In the genomic region with DNA sequence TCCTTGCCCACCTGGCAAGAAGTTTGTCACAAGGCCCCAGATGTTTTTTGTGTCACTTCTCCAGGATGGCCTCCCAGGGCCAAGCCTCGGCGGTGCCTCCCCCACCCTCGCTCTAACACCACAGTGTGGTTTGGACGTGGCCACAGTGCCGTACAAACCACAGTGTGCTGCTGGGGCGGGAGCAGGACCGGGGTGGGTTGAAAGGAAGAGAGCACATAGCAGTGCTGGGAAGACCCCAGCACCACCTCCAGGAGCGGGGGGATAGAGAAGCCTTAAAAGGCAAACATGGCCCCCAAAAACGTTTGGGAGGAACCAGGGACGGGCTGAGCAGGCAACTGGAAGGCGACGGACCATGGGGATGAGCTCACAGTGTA, we compare ENCODE assay signal across 11 cellular contexts. TPM values are rescaled to one million over a fixed set of nuclear protein-coding genes. Genes with fewer than 3 reads are reported as not detected.
DNase-seq lines count a peak whose midpoint lies in the region; ATAC-seq and TF ChIP-seq lines count a peak whose summit lies in the region.
"Had no signal": no experiment of that assay in that cellular context is flagged by ENCODE, and none has a peak within 500 bp of the region (broad histone marks: within the 10 kb centered on the region; RNA-seq: fewer than 3 reads in every experiment).

No MANE protein-coding gene starts in this region.

- TF ChIP-seq CTCF in ascending aorta (IDR thresholded peaks at IDR 0.05) (no peak), thyroid gland (IDR thresholded peaks at IDR 0.05) (no peak)

- no peak overlapping the region for H3K27ac Mint-ChIP-seq in activated T-cell treated with anti-CD3 and anti-CD28 coated beads, Interleukin-2, amount 50 U/mL, for 72 hours
- H3K27ac Mint-ChIP-seq in naive thymus-derived CD4-positive, alpha-beta T cell, result peak overlapping the region in 6 of 9 donors; percentile 20 to 100 (median 52)

- peaks cover 7% of the 10 kb centered on the region for H3K27me3 ChIP-seq in ascending aorta
- no peaks in the 10 kb centered on the region for H3K27me3 ChIP-seq in naive thymus-derived CD4-positive, alpha-beta T cell (ENCODE audit: control insufficient read depth in 2 of 2, insufficient read depth in 2 of 2, low read length in 2 of 2)
- H3K27me3 ChIP-seq in thyroid gland, result no peaks in the 10 kb centered on the region
- H3K27me3 ChIP-seq in aorta (ENCODE audit: control insufficient read depth in 1 of 2, insufficient read depth in 2 of 2, low read length in 1 of 2), result no peaks in the 10 kb centered on the region

- peak overlapping the region; percentile 92 for H3K4me3 Mint-ChIP-seq in activated T-cell treated with anti-CD3 and anti-CD28 coated beads, Interleukin-2, amount 50 U/mL, for 72 hours
- no peak overlapping the region for H3K4me3 Mint-ChIP-seq in activated T-cell treated with anti-CD3 and anti-CD28 coated beads, Interleukin-2, amount 50 U/mL, for 4 hours
- peak overlapping the region in 2 of 10 donors; percentile 62 to 92 for H3K4me3 Mint-ChIP-seq in naive thymus-derived CD4-positive, alpha-beta T cell

- H3K4me3 ChIP-seq in ascending aorta (peak overlapping the region; percentile 55 to 72), thyroid gland (replicated peaks in 1 of 3) (no peak overlapping the region), aorta (ENCODE audit: low read length in 2 of 2) (no peak overlapping the region)
- H3K4me3 ChIP-seq in naive thymus-derived CD4-positive, alpha-beta T cell (ENCODE audit: low read length), result no peak overlapping the region
- H3K4me3 ChIP-seq: mucosa of descending colon had no signal

- POLR2A ChIA-PET in naive thymus-derived CD4-positive, alpha-beta T cell (lab: Charles Lee), result interaction anchor here (1.2 kb wide), 1 partner anchor 9 kb away, joined by 3 read pairs; no protein-coding TSS in a partner anchor

- H3K36me3 ChIP-seq in ascending aorta (peaks cover 6 to 8% of the 10 kb centered on the region in 2 donors), thyroid gland (no peaks in the 10 kb centered on the region), aorta (ENCODE audit: control insufficient read depth in 1 of 2, insufficient read depth in 2 of 2, low read length in 1 of 2) (no peaks in the 10 kb centered on the region)
- peaks cover 0 to 13% (median 0%) of the 10 kb centered on the region in 3 experiments for H3K36me3 ChIP-seq in naive thymus-derived CD4-positive, alpha-beta T cell (ENCODE audit: control insufficient read depth in 2 of 3, insufficient read depth in 3 of 3, low read length in 3 of 3)

- peak overlapping the region; percentile 98 to 99 for H3K27ac ChIP-seq in ascending aorta
- H3K27ac ChIP-seq in naive thymus-derived CD4-positive, alpha-beta T cell (ENCODE audit: low read depth, low read length), result no peak overlapping the region
- H3K27ac ChIP-seq in thyroid gland, result peak overlapping the region in 2 of 3 donors; percentile 84 to 85
- peak overlapping the region in 1 of 2 donors; percentile 85 for H3K27ac ChIP-seq in aorta (ENCODE audit: low read depth in 1 of 2, low read length in 2 of 2)

- H3K9me3 Mint-ChIP-seq in activated T-cell treated with anti-CD3 and anti-CD28 coated beads, Interleukin-2, amount 50 U/mL, for 72 hours, result no peaks in the 10 kb centered on the region
- no peaks in the 10 kb centered on the region for H3K9me3 Mint-ChIP-seq in activated T-cell treated with anti-CD3 and anti-CD28 coated beads, Interleukin-2, amount 50 U/mL, for 4 hours
- H3K9me3 Mint-ChIP-seq in naive thymus-derived CD4-positive, alpha-beta T cell, result peaks cover 0 to 1% (median 0%) of the 10 kb centered on the region in 11 donors

- WGBS in thyroid gland, 2 donors, result 70 to 73% methylated on average over 12 of the region's 12 CpGs
- 73 to 75% methylated on average over 12 of the region's 12 CpGs for WGBS in aorta, 2 donors

- TF ChIP-seq POLR2A in thyroid gland (IDR thresholded peaks at IDR 0.05), result no peak

- CTCF ChIA-PET in naive thymus-derived CD4-positive, alpha-beta T cell (lab: Charles Lee), result no interaction called here

- peaks cover 14 to 15% of the 10 kb centered on the region in 2 donors for H3K36me3 Mint-ChIP-seq in activated T-cell treated with anti-CD3 and anti-CD28 coated beads, Interleukin-2, amount 50 U/mL, for 72 hours (ENCODE audit: insufficient read depth in 2 of 2)
- H3K36me3 Mint-ChIP-seq in activated T-cell treated with anti-CD3 and anti-CD28 coated beads, Interleukin-2, amount 50 U/mL, for 4 hours (ENCODE audit: insufficient read depth), result peaks cover 13% of the 10 kb centered on the region
- peaks cover 0 to 25% (median 4%) of the 10 kb centered on the region in 5 donors for H3K36me3 Mint-ChIP-seq in naive thymus-derived CD4-positive, alpha-beta T cell

- no peak for ATAC-seq in activated T-cell treated with anti-CD3 and anti-CD28 coated beads, Interleukin-2, amount 50 U/mL, for 72 hours (replicated peaks in 1 of 2)
- no peak for ATAC-seq in activated T-cell treated with anti-CD3 and anti-CD28 coated beads, Interleukin-2, amount 50 U/mL, for 4 hours
- no peak for ATAC-seq in naive thymus-derived CD4-positive, alpha-beta T cell
- no peak for ATAC-seq in aorta (ENCODE audit: low FRiP score)
- ATAC-seq in HG02981 (IDR thresholded peaks at IDR 0.05; ENCODE audit: unreplicated experiment), result no peak
- ATAC-seq: mucosa of descending colon had no signal

- DNase-seq in activated T-cell treated with anti-CD3 and anti-CD28 coated beads, Interleukin-2, amount 50 U/mL, for 72 hours, result peak; percentile 53 to 55
- DNase-seq in activated T-cell treated with anti-CD3 and anti-CD28 coated beads, Interleukin-2, amount 50 U/mL, for 4 hours, result no peak
- DNase-seq in ascending aorta (ENCODE audit: low spot score in 2 of 2) (peak in 1 of 2 donors; percentile 63), thyroid gland (no peak), GF-D8 (lab: John Stamatoyannopoulos, UW) (no peak), aorta (no peak)
- peak in 1 of 9 donors; percentile 60 for DNase-seq in naive thymus-derived CD4-positive, alpha-beta T cell
- DNase-seq: NCI-H1694 had no signal

- no peaks in the 10 kb centered on the region for H3K27me3 Mint-ChIP-seq in activated T-cell treated with anti-CD3 and anti-CD28 coated beads, Interleukin-2, amount 50 U/mL, for 72 hours (ENCODE audit: low read depth)
- no peaks in the 10 kb centered on the region for H3K27me3 Mint-ChIP-seq in activated T-cell treated with anti-CD3 and anti-CD28 coated beads, Interleukin-2, amount 50 U/mL, for 4 hours (ENCODE audit: low read depth)
- no peaks in the 10 kb centered on the region for H3K27me3 Mint-ChIP-seq in naive thymus-derived CD4-positive, alpha-beta T cell

- H3K4me1 ChIP-seq in ascending aorta, result peaks cover 27 to 43% of the 10 kb centered on the region in 2 donors
- peaks cover 32 to 49% of the 10 kb centered on the region in 2 donors for H3K4me1 ChIP-seq in naive thymus-derived CD4-positive, alpha-beta T cell (ENCODE audit: control insufficient read depth in 2 of 2, insufficient read depth in 2 of 2, low read length in 2 of 2)
- H3K4me1 ChIP-seq in thyroid gland, result peaks cover 25 to 64% of the 10 kb centered on the region in 2 donors
- peaks cover 0 to 3% of the 10 kb centered on the region in 2 donors for H3K4me1 ChIP-seq in aorta (ENCODE audit: control insufficient read depth in 1 of 2, insufficient read depth in 2 of 2, low read length in 2 of 2)

- H3K9me3 ChIP-seq in ascending aorta (no peaks in the 10 kb centered on the region), thyroid gland (no peaks in the 10 kb centered on the region), aorta (ENCODE audit: control insufficient read depth, low read length) (no peaks in the 10 kb centered on the region)
- H3K9me3 ChIP-seq in naive thymus-derived CD4-positive, alpha-beta T cell (ENCODE audit: control insufficient read depth in 2 of 3, low read length in 3 of 3), result no peaks in the 10 kb centered on the region
- H3K9me3 ChIP-seq: mucosa of descending colon had no signal

- H3K4me1 Mint-ChIP-seq in activated T-cell treated with anti-CD3 and anti-CD28 coated beads, Interleukin-2, amount 50 U/mL, for 72 hours (ENCODE audit: low read depth), result peaks cover 62% of the 10 kb centered on the region
- H3K4me1 Mint-ChIP-seq in activated T-cell treated with anti-CD3 and anti-CD28 coated beads, Interleukin-2, amount 50 U/mL, for 4 hours (ENCODE audit: low read depth), result peaks cover 46% of the 10 kb centered on the region
- H3K4me1 Mint-ChIP-seq in naive thymus-derived CD4-positive, alpha-beta T cell, result peaks cover 21 to 75% (median 49%) of the 10 kb centered on the region in 7 donors

- intact Hi-C loops in ascending aorta (cut with DNase I) (loop anchor here (10.0 kb wide), 5 partner anchors 263 to 1823 kb away; partner anchors contain the start of genes NUP88, PIMREG, XAF1 and ZNF594), thyroid gland (cut with DNase I) (no loop called here), aorta (cut with DNase I) (no loop called here)
- intact Hi-C loops in naive thymus-derived CD4-positive, alpha-beta T cell (cut with micrococcal nuclease), result loop anchor here in 1 of 2 donors (10.0 kb wide), 4 partner anchors 263 to 1367 kb away; partner anchors contain the start of genes FGF11, RPL26, TMEM102 and XAF1

RNA-seq across cellular contexts. Expression of gene BCL6B, which starts 5.0 kb away (rescaled TPM):
- 1 to 10 TPM; 1.4 to 2.0 TPM for total RNA-seq in activated T-cell treated with anti-CD3 and anti-CD28 coated beads, Interleukin-2, amount 50 U/mL, for 72 hours
- under 1 TPM; 0.21 to 0.41 (median 0.25) TPM for total RNA-seq in activated T-cell treated with anti-CD3 and anti-CD28 coated beads, Interleukin-2, amount 50 U/mL, for 4 hours
- total RNA-seq in ascending aorta, result 16.4 TPM
- total RNA-seq in naive thymus-derived CD4-positive, alpha-beta T cell, result under 1 TPM in 1 of 5 experiments, not detected in 4; 0.70 TPM
- not detected for polyA plus RNA-seq in naive thymus-derived CD4-positive, alpha-beta T cell
- 10 to 100 TPM in 2 of 4 donors, 1 to 10 TPM in 2; 3.1 to 18.9 (median 7.6) TPM for total RNA-seq in thyroid gland
- total RNA-seq in aorta, result 10 to 100 TPM; 16.4 to 31.4 TPM
- polyA plus RNA-seq in aorta, result 1 to 10 TPM in 1 of 2 donors, under 1 TPM in 1; 0.63 to 1.3 TPM
- polyA plus RNA-seq: AG04450 had no signal

RNA-seq across cellular contexts. Expression of gene RNASEK, which starts 5.4 kb away (rescaled TPM):
- total RNA-seq in activated T-cell treated with anti-CD3 and anti-CD28 coated beads, Interleukin-2, amount 50 U/mL, for 72 hours, result 100 to 1,000 TPM; 127 to 160 TPM
- 100 to 1,000 TPM; 138 to 150 (median 139) TPM for total RNA-seq in activated T-cell treated with anti-CD3 and anti-CD28 coated beads, Interleukin-2, amount 50 U/mL, for 4 hours
- total RNA-seq in ascending aorta, result 156 TPM
- 100 to 1,000 TPM; 107 to 184 (median 140) TPM for total RNA-seq in naive thymus-derived CD4-positive, alpha-beta T cell
- polyA plus RNA-seq in naive thymus-derived CD4-positive, alpha-beta T cell, result 100 to 1,000 TPM; 539 to 628 TPM
- total RNA-seq in thyroid gland, result 100 to 1,000 TPM; 134 to 297 (median 200) TPM
- 100 to 1,000 TPM; 157 to 163 TPM for total RNA-seq in aorta
- polyA plus RNA-seq in aorta, result 100 to 1,000 TPM; 390 to 401 TPM

RNA-seq across cellular contexts. Expression of gene SLC16A13, which starts 18.0 kb away (rescaled TPM):
- total RNA-seq in activated T-cell treated with anti-CD3 and anti-CD28 coated beads, Interleukin-2, amount 50 U/mL, for 72 hours, result 1 to 10 TPM; 5.3 to 5.5 TPM
- 1 to 10 TPM; 5.7 to 7.0 (median 6.7) TPM for total RNA-seq in activated T-cell treated with anti-CD3 and anti-CD28 coated beads, Interleukin-2, amount 50 U/mL, for 4 hours
- 1.5 TPM for total RNA-seq in ascending aorta
- total RNA-seq in naive thymus-derived CD4-positive, alpha-beta T cell, result 10 to 100 TPM in 3 of 5 experiments, 1 to 10 TPM in 2; 3.4 to 20.9 (median 15.0) TPM
- 1 to 10 TPM; 1.8 to 3.5 TPM for polyA plus RNA-seq in naive thymus-derived CD4-positive, alpha-beta T cell
- total RNA-seq in thyroid gland, result 1 to 10 TPM; 1.2 to 6.7 (median 4.1) TPM
- 1 to 10 TPM; 1.3 to 2.5 TPM for total RNA-seq in aorta
- 1 to 10 TPM in 1 of 2 donors, not detected in 1; 1.0 TPM for polyA plus RNA-seq in aorta

RNA-seq across cellular contexts. Expression of gene ALOX12, which starts 22.0 kb away (rescaled TPM):
- total RNA-seq in activated T-cell treated with anti-CD3 and anti-CD28 coated beads, Interleukin-2, amount 50 U/mL, for 72 hours, result not detected
- not detected for total RNA-seq in activated T-cell treated with anti-CD3 and anti-CD28 coated beads, Interleukin-2, amount 50 U/mL, for 4 hours
- not detected for total RNA-seq in ascending aorta
- total RNA-seq in naive thymus-derived CD4-positive, alpha-beta T cell, result 1 to 10 TPM in 1 of 5 experiments, not detected in 4; 1.0 TPM
- under 1 TPM; 0.08 to 0.48 TPM for polyA plus RNA-seq in naive thymus-derived CD4-positive, alpha-beta T cell
- not detected for total RNA-seq in thyroid gland
- total RNA-seq in aorta, result not detected
- not detected for polyA plus RNA-seq in aorta
- polyA plus RNA-seq: AG04450 had no signal

RNA-seq across cellular contexts. Expression of gene SLC16A11, which starts 26.1 kb away (rescaled TPM):
- total RNA-seq in activated T-cell treated with anti-CD3 and anti-CD28 coated beads, Interleukin-2, amount 50 U/mL, for 72 hours, result 1 to 10 TPM; 2.0 to 2.9 TPM
- 1 to 10 TPM in 2 of 3 donors, under 1 TPM in 1; 0.63 to 1.3 (median 1.1) TPM for total RNA-seq in activated T-cell treated with anti-CD3 and anti-CD28 coated beads, Interleukin-2, amount 50 U/mL, for 4 hours
- total RNA-seq in ascending aorta (not detected), thyroid gland (10 to 100 TPM in 3 of 4 donors, 1 to 10 TPM in 1; 5.4 to 43.9 (median 18.8) TPM), aorta (1 to 10 TPM in 1 of 2 donors, under 1 TPM in 1; 0.26 to 1.3 TPM)
- 1 to 10 TPM in 3 of 5 experiments, under 1 TPM in 2; 0.24 to 1.7 (median 1.4) TPM for total RNA-seq in naive thymus-derived CD4-positive, alpha-beta T cell
- polyA plus RNA-seq in naive thymus-derived CD4-positive, alpha-beta T cell, result 1 to 10 TPM; 1.1 TPM
- polyA plus RNA-seq in aorta, result not detected
- polyA plus RNA-seq: AG04450 had no signal

Comparison
In these comparisons a context has a peak if more than half of its experiments do, and no peak if none do; other contexts are left out.
1. DNase-seq: peak in activated T-cell treated with anti-CD3 and anti-CD28 coated beads, Interleukin-2, amount 50 U/mL, for 72 hours (2 of 2); none in activated T-cell treated with anti-CD3 and anti-CD28 coated beads, Interleukin-2, amount 50 U/mL, for 4 hours (single experiment), thyroid gland (0 of 2), GF-D8 (single experiment) and aorta (0 of 2).
2. H3K4me3 ChIP-seq: peak in ascending aorta (2 of 2); none in naive thymus-derived CD4-positive, alpha-beta T cell (single experiment), thyroid gland (0 of 3) and aorta (0 of 2).